18 cellular contexts compared by ENCODE assay signal in genomic region chr1:2197732-2198165, GRCh38. TPM values are rescaled to one million over a fixed set of nuclear protein-coding genes. Genes with fewer than 3 reads are reported as not detected.
DNase-seq lines count a peak whose midpoint lies in the region; ATAC-seq, FAIRE-seq and TF ChIP-seq lines count a peak whose summit lies in the region.
"Had no signal": no experiment of that assay in that cellular context is flagged by ENCODE, and none has a peak within 500 bp of the region (broad histone marks: within the 10 kb centered on the region; RNA-seq: fewer than 3 reads in every experiment).

No MANE protein-coding gene starts in this region.

- H3K4me3 Mint-ChIP-seq in activated naive CD4-positive, alpha-beta T cell treated with anti-CD3 and anti-CD28 coated beads, Interleukin-2, amount 10 ng/mL, durations not matched to agents 7 days and 5 days, result no peak overlapping the region
- H3K4me3 Mint-ChIP-seq in activated CD8-positive, alpha-beta T cell treated with anti-CD3 and anti-CD28 coated beads, Interleukin-2, amount 10 ng/mL, durations not matched to agents 7 days and 5 days, result no peak overlapping the region

- no peaks in the 10 kb centered on the region for H3K27me3 Mint-ChIP-seq in activated naive CD4-positive, alpha-beta T cell treated with anti-CD3 and anti-CD28 coated beads, Interleukin-2, amount 10 ng/mL, durations not matched to agents 7 days and 5 days
- no peaks in the 10 kb centered on the region for H3K27me3 Mint-ChIP-seq in activated CD8-positive, alpha-beta T cell treated with anti-CD3 and anti-CD28 coated beads, Interleukin-2, amount 10 ng/mL, durations not matched to agents 7 days and 5 days (ENCODE audit: low read depth)

- POLR2A ChIA-PET in activated CD8-positive, alpha-beta T cell treated with anti-CD3 and anti-CD28 coated beads, Interleukin-2, amount 10 ng/mL, durations not matched to agents 7 days and 5 days (lab: Charles Lee), result interaction anchor here (1.0 kb wide), 1 partner anchor 184 kb away, joined by 4 read pairs; no protein-coding TSS in a partner anchor

- intact Hi-C loops in kidney (cut with DNase I), result loop anchor here (5.0 kb wide), 1 partner anchor 185 kb away; no protein-coding TSS in a partner anchor
- intact Hi-C loops in tibial artery (cut with DNase I; ENCODE audit: low total_unique reads), result loop anchor here (5.0 kb wide), 1 partner anchor 35 kb away; no protein-coding TSS in a partner anchor

- no peak overlapping the region for H3K4me3 ChIP-seq in kidney (ENCODE audit: low read length in 2 of 2)
- no peak overlapping the region for H3K4me3 ChIP-seq in tibial artery

- FAIRE-seq in kidney (lab: Jason Lieb, UNC), result no peak
- FAIRE-seq: D721Med, islet of Langerhans had no signal

- CTCF ChIA-PET in activated naive CD4-positive, alpha-beta T cell treated with anti-CD3 and anti-CD28 coated beads, Interleukin-2, amount 10 ng/mL, durations not matched to agents 7 days and 5 days (lab: Charles Lee), result interaction anchor here (3.4 to 7.0 kb wide), 2 partner anchors 35 to 183 kb away, joined by 21 to 217 read pairs; no protein-coding TSS in a partner anchor
- CTCF ChIA-PET in activated CD8-positive, alpha-beta T cell treated with anti-CD3 and anti-CD28 coated beads, Interleukin-2, amount 10 ng/mL, durations not matched to agents 7 days and 5 days (lab: Charles Lee), result interaction anchor here (1.1 to 7.6 kb wide), 3 partner anchors 23 to 184 kb away, joined by 4 to 259 read pairs (median 4); no protein-coding TSS in a partner anchor

- no peak overlapping the region for H3K9ac ChIP-seq in kidney (ENCODE audit: low read length in 2 of 2)

- no peaks in the 10 kb centered on the region for H3K9me3 Mint-ChIP-seq in activated naive CD4-positive, alpha-beta T cell treated with anti-CD3 and anti-CD28 coated beads, Interleukin-2, amount 10 ng/mL, durations not matched to agents 7 days and 5 days
- no peaks in the 10 kb centered on the region for H3K9me3 Mint-ChIP-seq in activated naive CD4-positive, alpha-beta T cell treated with anti-CD3 and anti-CD28 coated beads, Interleukin-2, amount 50 U/mL, for 72 hours
- no peaks in the 10 kb centered on the region for H3K9me3 Mint-ChIP-seq in activated CD8-positive, alpha-beta T cell treated with anti-CD3 and anti-CD28 coated beads, Interleukin-2, amount 10 ng/mL, durations not matched to agents 7 days and 5 days (ENCODE audit: insufficient read depth)

- peaks cover 2% of the 10 kb centered on the region for H3K36me3 Mint-ChIP-seq in activated naive CD4-positive, alpha-beta T cell treated with anti-CD3 and anti-CD28 coated beads, Interleukin-2, amount 10 ng/mL, durations not matched to agents 7 days and 5 days
- H3K36me3 Mint-ChIP-seq in activated naive CD4-positive, alpha-beta T cell treated with anti-CD3 and anti-CD28 coated beads, Interleukin-2, amount 50 U/mL, for 72 hours, result no peaks in the 10 kb centered on the region
- H3K36me3 Mint-ChIP-seq in activated CD8-positive, alpha-beta T cell treated with anti-CD3 and anti-CD28 coated beads, Interleukin-2, amount 10 ng/mL, durations not matched to agents 7 days and 5 days (ENCODE audit: low read depth), result peaks cover 3% of the 10 kb centered on the region

- H3K27ac Mint-ChIP-seq in activated naive CD4-positive, alpha-beta T cell treated with anti-CD3 and anti-CD28 coated beads, Interleukin-2, amount 10 ng/mL, durations not matched to agents 7 days and 5 days, result peak overlapping the region; percentile 83
- H3K27ac Mint-ChIP-seq in activated naive CD4-positive, alpha-beta T cell treated with anti-CD3 and anti-CD28 coated beads, Interleukin-2, amount 50 U/mL, for 72 hours, result peak overlapping the region in 1 of 2 donors; percentile 91
- peak overlapping the region; percentile 71 for H3K27ac Mint-ChIP-seq in activated CD8-positive, alpha-beta T cell treated with anti-CD3 and anti-CD28 coated beads, Interleukin-2, amount 10 ng/mL, durations not matched to agents 7 days and 5 days

- H3K4me1 Mint-ChIP-seq in activated naive CD4-positive, alpha-beta T cell treated with anti-CD3 and anti-CD28 coated beads, Interleukin-2, amount 10 ng/mL, durations not matched to agents 7 days and 5 days, result peaks cover 37% of the 10 kb centered on the region
- H3K4me1 Mint-ChIP-seq in activated CD8-positive, alpha-beta T cell treated with anti-CD3 and anti-CD28 coated beads, Interleukin-2, amount 10 ng/mL, durations not matched to agents 7 days and 5 days (ENCODE audit: low read depth), result peaks cover 37% of the 10 kb centered on the region

- ATAC-seq in activated naive CD4-positive, alpha-beta T cell treated with anti-CD3 and anti-CD28 coated beads, Interleukin-2, amount 50 U/mL, for 72 hours, result no peak
- ATAC-seq in activated CD8-positive, alpha-beta T cell treated with anti-CD3 and anti-CD28 coated beads, Interleukin-2, amount 10 ng/mL, durations not matched to agents 7 days and 5 days, result no peak
- ATAC-seq: stimulated activated naive CD8-positive, alpha-beta T cell treated with anti-CD3 and anti-CD28 coated beads, Interleukin-15, Interleukin-2, amounts not matched to agents 100 U/mL and 50 U/mL, for 24 hours had no signal

- H3K9me3 ChIP-seq in kidney (ENCODE audit: control insufficient read depth in 1 of 2, low read length in 2 of 2) (no peaks in the 10 kb centered on the region), tibial artery (no peaks in the 10 kb centered on the region)
- H3K9me3 ChIP-seq: neutrophil had no signal

- no peaks in the 10 kb centered on the region for H3K36me3 ChIP-seq in kidney (ENCODE audit: control insufficient read depth in 1 of 2, insufficient read depth in 2 of 2, low read length in 2 of 2)
- H3K36me3 ChIP-seq in tibial artery, result no peaks in the 10 kb centered on the region
- H3K36me3 ChIP-seq: neutrophil had no signal

- no peak overlapping the region for H3K27ac ChIP-seq in kidney (ENCODE audit: low read depth in 2 of 2, low read length in 2 of 2)
- peak overlapping the region; percentile 41 to 93 for H3K27ac ChIP-seq in tibial artery
- H3K27ac ChIP-seq: neutrophil had no signal

- H3K27me3 ChIP-seq in tibial artery, result no peaks in the 10 kb centered on the region

- H3K4me1 ChIP-seq in kidney (ENCODE audit: control insufficient read depth in 1 of 2, insufficient read depth in 1 of 2, low read depth in 1 of 2, low read length in 2 of 2) (peaks cover 4 to 24% of the 10 kb centered on the region in 2 donors), tibial artery (peaks cover 8 to 53% (median 47%) of the 10 kb centered on the region in 4 donors)

- no peak for TF ChIP-seq CTCF in kidney (IDR thresholded peaks at IDR 0.05; ENCODE audit: borderline replicate concordance, extremely low read depth, insufficient read depth)
- TF ChIP-seq CTCF in tibial artery (IDR thresholded peaks at IDR 0.05), result no peak

- no peak for DNase-seq in activated naive CD4-positive, alpha-beta T cell treated with anti-CD3 and anti-CD28 coated beads, Interleukin-2, amount 10 ng/mL, durations not matched to agents 7 days and 5 days
- no peak for DNase-seq in activated naive CD4-positive, alpha-beta T cell treated with anti-CD3 and anti-CD28 coated beads, Interleukin-2, amount 50 U/mL, for 72 hours (ENCODE audit: low spot score in 2 of 2)
- DNase-seq in activated CD8-positive, alpha-beta T cell treated with anti-CD3 and anti-CD28 coated beads, Interleukin-2, amount 10 ng/mL, durations not matched to agents 7 days and 5 days, result no peak
- DNase-seq in kidney, result peak; percentile 68
- no peak for DNase-seq in tibial artery
- no peak for DNase-seq in amygdala (lab: John Stamatoyannopoulos, UW)
- DNase-seq in NCI-H82 (lab: John Stamatoyannopoulos, UW), result no peak
- no peak for DNase-seq in AML-193 (lab: John Stamatoyannopoulos, UW)
- DNase-seq: activated CD8-positive, alpha-beta memory T cell treated with anti-CD3 and anti-CD28 coated beads, Interleukin-2, amount 50 U/mL, for 4 hours; activated naive CD4-positive, alpha-beta T cell; effector CD8-positive, alpha-beta T cell; NCI-H1436 treated with DMSO at 0.1 percent for 48 hours; NCI-H226; RPMI8226; stimulated activated naive CD8-positive, alpha-beta T cell treated with anti-CD3 and anti-CD28 coated beads, Interleukin-15, Interleukin-2, amounts not matched to agents 100 U/mL and 50 U/mL, for 24 hours had no signal

RNA-seq across cellular contexts. Expression of gene FAAP20, which starts 3.2 kb away (rescaled TPM):
- total RNA-seq in activated naive CD4-positive, alpha-beta T cell treated with anti-CD3 and anti-CD28 coated beads, Interleukin-2, amount 50 U/mL, for 72 hours, result 10 to 100 TPM; 59.1 to 66.9 TPM
- total RNA-seq in activated CD8-positive, alpha-beta T cell treated with anti-CD3 and anti-CD28 coated beads, Interleukin-2, amount 10 ng/mL, durations not matched to agents 7 days and 5 days, result 10 to 100 TPM; 69.7 to 74.4 TPM
- total RNA-seq in kidney, result 69.0 TPM
- polyA plus RNA-seq in kidney (ENCODE audit: insufficient read depth, low read depth, low replicate concordance), result 109 TPM

RNA-seq across cellular contexts. Expression of gene SKI, which starts 30.4 kb away (rescaled TPM):
- total RNA-seq in activated naive CD4-positive, alpha-beta T cell treated with anti-CD3 and anti-CD28 coated beads, Interleukin-2, amount 50 U/mL, for 72 hours, result 10 to 100 TPM; 26.6 to 43.8 TPM
- 10 to 100 TPM; 41.2 to 41.4 TPM for total RNA-seq in activated CD8-positive, alpha-beta T cell treated with anti-CD3 and anti-CD28 coated beads, Interleukin-2, amount 10 ng/mL, durations not matched to agents 7 days and 5 days
- 78.6 TPM for total RNA-seq in kidney
- polyA plus RNA-seq in kidney (ENCODE audit: insufficient read depth, low read depth, low replicate concordance), result 9.2 TPM

Comparison
In these comparisons a context has a peak if more than half of its experiments do, and no peak if none do; other contexts are left out.
1. H3K27ac ChIP-seq: peak in tibial artery (2 of 2); none in kidney (0 of 2).